Comparison of ENCODE assay signal across 8 cellular contexts in genomic region chr15:70892002-70892911, GRCh38. TPM values are rescaled to one million over a fixed set of nuclear protein-coding genes. Genes with fewer than 3 reads are reported as not detected.
DNase-seq lines count a peak whose midpoint lies in the region; ATAC-seq and TF ChIP-seq lines count a peak whose summit lies in the region.

LRRC49 (plus strand) TSS chr15:70892826; CDS start chr15:70892895, 69 bp downstream.
THAP10 (minus strand) TSS chr15:70892433; CDS start chr15:70892272, 161 bp downstream.

- H3K27me3 ChIP-seq in CD4-positive, alpha-beta memory T cell (ENCODE audit: insufficient read depth, low read length) = peaks cover 11% of the 10 kb centered on the region

- peaks cover 14% of the 10 kb centered on the region for H3K4me1 ChIP-seq in CD4-positive, alpha-beta memory T cell (ENCODE audit: insufficient read depth, low read length)

- peak; percentile 80 for ATAC-seq in GM19397 (IDR thresholded peaks at IDR 0.05; ENCODE audit: unreplicated experiment)
- ATAC-seq in HG03460 (IDR thresholded peaks at IDR 0.05; ENCODE audit: unreplicated experiment) = peak; percentile 78

- H3K27me3 Mint-ChIP-seq in CD4-positive, alpha-beta memory T cell = peaks cover 20 to 38% of the 10 kb centered on the region in 2 donors
- peaks cover 50% of the 10 kb centered on the region for H3K27me3 Mint-ChIP-seq in activated T-helper 1 cell treated with anti-CD3 and anti-CD28 coated beads, Interleukin-12 subunit alpha, Interleukin-12 subunit beta, Interleukin-2, Interleukin-4 antibody, amounts not matched to agents 30 ng/mL and 10 ng/mL and 1 ng/mL, durations not matched to agents 14 hours and 24 hours and 36 hours (ENCODE audit: insufficient read depth)

- POLR2A ChIA-PET in CD4-positive, alpha-beta memory T cell (lab: Charles Lee; ENCODE audit: partially characterized antibody) = no interaction called here

- H3K36me3 ChIP-seq in CD4-positive, alpha-beta memory T cell (ENCODE audit: insufficient read depth, low read length) = no peaks in the 10 kb centered on the region

- no peak within 1 kb of the TSS for H3K27ac ChIP-seq in CD4-positive, alpha-beta memory T cell (ENCODE audit: low read depth, low read length)
- H3K27ac ChIP-seq in substantia nigra (ENCODE audit: low read depth, low read length, poor library complexity, severe bottlenecking) = peak within 1 kb of the TSS; percentile 73

- no peak for TF ChIP-seq CTCF in fibroblast of the aortic adventitia (IDR thresholded peaks at IDR 0.05; ENCODE audit: insufficient read depth, low read length)

- H3K27ac Mint-ChIP-seq in CD4-positive, alpha-beta memory T cell = peak within 1 kb of the TSS; percentile 37 to 93 (median 75)
- H3K27ac Mint-ChIP-seq in activated T-helper 1 cell treated with anti-CD3 and anti-CD28 coated beads, Interleukin-12 subunit alpha, Interleukin-12 subunit beta, Interleukin-2, Interleukin-4 antibody, amounts not matched to agents 30 ng/mL and 10 ng/mL and 1 ng/mL, durations not matched to agents 14 hours and 24 hours and 36 hours = peak within 1 kb of the TSS; percentile 64

- H3K9me3 Mint-ChIP-seq in CD4-positive, alpha-beta memory T cell = peaks cover 0 to 2% (median 0%) of the 10 kb centered on the region in 8 donors
- no peaks in the 10 kb centered on the region for H3K9me3 Mint-ChIP-seq in activated T-helper 1 cell treated with anti-CD3 and anti-CD28 coated beads, Interleukin-12 subunit alpha, Interleukin-12 subunit beta, Interleukin-2, Interleukin-4 antibody, amounts not matched to agents 30 ng/mL and 10 ng/mL and 1 ng/mL, durations not matched to agents 14 hours and 24 hours and 36 hours

- CTCF ChIA-PET in CD4-positive, alpha-beta memory T cell (lab: Charles Lee; ENCODE audit: partially characterized antibody) = no interaction called here

- peaks cover 13 to 20% (median 15%) of the 10 kb centered on the region in 4 donors for H3K4me1 Mint-ChIP-seq in CD4-positive, alpha-beta memory T cell
- peaks cover 10% of the 10 kb centered on the region for H3K4me1 Mint-ChIP-seq in activated T-helper 1 cell treated with anti-CD3 and anti-CD28 coated beads, Interleukin-12 subunit alpha, Interleukin-12 subunit beta, Interleukin-2, Interleukin-4 antibody, amounts not matched to agents 30 ng/mL and 10 ng/mL and 1 ng/mL, durations not matched to agents 14 hours and 24 hours and 36 hours (ENCODE audit: low read depth)

- intact Hi-C loops in CD4-positive, alpha-beta memory T cell (cut with micrococcal nuclease) = no loop called here
- intact Hi-C loops in activated T-helper 1 cell treated with anti-CD3 and anti-CD28 coated beads, Interleukin-12 subunit alpha, Interleukin-12 subunit beta, Interleukin-2, Interleukin-4 antibody, amounts not matched to agents 30 ng/mL and 10 ng/mL and 1 ng/mL, durations not matched to agents 14 hours and 24 hours and 36 hours (cut with micrococcal nuclease) = no loop called here

- H3K9me3 ChIP-seq in CD4-positive, alpha-beta memory T cell (ENCODE audit: control insufficient read depth in 1 of 2, low read length in 2 of 2) = no peaks in the 10 kb centered on the region

- H3K4me3 ChIP-seq in CD4-positive, alpha-beta memory T cell (ENCODE audit: low read length in 2 of 2) = peak within 1 kb of the TSS; percentile 4 to 51
- H3K4me3 ChIP-seq in fibroblast of the aortic adventitia (ENCODE audit: low read depth, low read length) = peak within 1 kb of the TSS; percentile 98

- H3K4me3 Mint-ChIP-seq in CD4-positive, alpha-beta memory T cell = peak within 1 kb of the TSS; percentile 81 to 90 (median 86)
- H3K4me3 Mint-ChIP-seq in activated T-helper 1 cell treated with anti-CD3 and anti-CD28 coated beads, Interleukin-12 subunit alpha, Interleukin-12 subunit beta, Interleukin-2, Interleukin-4 antibody, amounts not matched to agents 30 ng/mL and 10 ng/mL and 1 ng/mL, durations not matched to agents 14 hours and 24 hours and 36 hours = peak within 1 kb of the TSS; percentile 86

- no peaks in the 10 kb centered on the region for H3K36me3 Mint-ChIP-seq in CD4-positive, alpha-beta memory T cell
- H3K36me3 Mint-ChIP-seq in activated T-helper 1 cell treated with anti-CD3 and anti-CD28 coated beads, Interleukin-12 subunit alpha, Interleukin-12 subunit beta, Interleukin-2, Interleukin-4 antibody, amounts not matched to agents 30 ng/mL and 10 ng/mL and 1 ng/mL, durations not matched to agents 14 hours and 24 hours and 36 hours (ENCODE audit: low read depth) = no peaks in the 10 kb centered on the region

- peak; percentile 14 to 42 (median 33) for DNase-seq in CD4-positive, alpha-beta memory T cell
- DNase-seq in NCI-H69 (lab: John Stamatoyannopoulos, UW) (peak; percentile 96), fibroblast of the aortic adventitia (ENCODE audit: low read depth) (peak; percentile 97), myocyte (ENCODE audit: low read depth) (peak; percentile 92), substantia nigra (lab: John Stamatoyannopoulos, UW) (peak; percentile 42 to 96 (median 85))
- DNase-seq in activated T-helper 1 cell treated with anti-CD3 and anti-CD28 coated beads, Interleukin-12 subunit alpha, Interleukin-12 subunit beta, Interleukin-2, Interleukin-4 antibody, amounts not matched to agents 30 ng/mL and 10 ng/mL and 1 ng/mL, durations not matched to agents 14 hours and 24 hours and 36 hours (ENCODE audit: low spot score) = peak; percentile 29

RNA-seq across cellular contexts. Expression of gene LRRC49, which starts in this region (rescaled TPM):
- under 1 TPM; 0.20 to 0.75 TPM for total RNA-seq in CD4-positive, alpha-beta memory T cell
- polyA plus RNA-seq in CD4-positive, alpha-beta memory T cell = under 1 TPM in 1 of 2 donors, not detected in 1; 0.50 TPM
- not detected in 2 replicates for total RNA-seq in activated T-helper 1 cell treated with anti-CD3 and anti-CD28 coated beads, Interleukin-12 subunit alpha, Interleukin-12 subunit beta, Interleukin-2, Interleukin-4 antibody, amounts not matched to agents 30 ng/mL and 10 ng/mL and 1 ng/mL, durations not matched to agents 14 hours and 24 hours and 36 hours
- 12.0 and 25.2 TPM in 2 replicates for total RNA-seq in fibroblast of the aortic adventitia (ENCODE audit: low replicate concordance)
- total RNA-seq in myocyte = 4.0 and 4.1 TPM in 2 replicates
- polyA plus RNA-seq in myocyte (2012) = 1.8 TPM

RNA-seq across cellular contexts. Expression of gene THAP10, which starts in this region (rescaled TPM):
- under 1 TPM; 0.36 to 0.41 TPM for total RNA-seq in CD4-positive, alpha-beta memory T cell
- under 1 TPM; 0.12 to 0.31 TPM for polyA plus RNA-seq in CD4-positive, alpha-beta memory T cell
- total RNA-seq in activated T-helper 1 cell treated with anti-CD3 and anti-CD28 coated beads, Interleukin-12 subunit alpha, Interleukin-12 subunit beta, Interleukin-2, Interleukin-4 antibody, amounts not matched to agents 30 ng/mL and 10 ng/mL and 1 ng/mL, durations not matched to agents 14 hours and 24 hours and 36 hours = not detected in 2 replicates
- total RNA-seq in fibroblast of the aortic adventitia (ENCODE audit: low replicate concordance) (2.3 and 7.9 TPM in 2 replicates), myocyte (1.8 and 2.7 TPM in 2 replicates)
- polyA plus RNA-seq in myocyte (2012) = 0.82 TPM

Comparison
In these comparisons a context has a peak if more than half of its experiments do, and no peak if none do; other contexts are left out.
1. Peak in DNase-seq and H3K4me3 ChIP-seq in CD4-positive, alpha-beta memory T cell; RNA of the genes that start here not detected or under 1 TPM.
2. Peak in DNase-seq in activated T-helper 1 cell treated with anti-CD3 and anti-CD28 coated beads, Interleukin-12 subunit alpha, Interleukin-12 subunit beta, Interleukin-2, Interleukin-4 antibody, amounts not matched to agents 30 ng/mL and 10 ng/mL and 1 ng/mL, durations not matched to agents 14 hours and 24 hours and 36 hours; RNA of the genes that start here not detected or under 1 TPM.
3. DNase-seq: peak in every context shown above with its lines; median percentile 97 in fibroblast of the aortic adventitia; 96 in NCI-H69; 92 in myocyte; 85 in substantia nigra; 33 in CD4-positive, alpha-beta memory T cell; 29 in activated T-helper 1 cell treated with anti-CD3 and anti-CD28 coated beads, Interleukin-12 subunit alpha, Interleukin-12 subunit beta, Interleukin-2, Interleukin-4 antibody, amounts not matched to agents 30 ng/mL and 10 ng/mL and 1 ng/mL, durations not matched to agents 14 hours and 24 hours and 36 hours.